Comparison of ENCODE assay signal across 1 cellular context in the genomic region with DNA sequence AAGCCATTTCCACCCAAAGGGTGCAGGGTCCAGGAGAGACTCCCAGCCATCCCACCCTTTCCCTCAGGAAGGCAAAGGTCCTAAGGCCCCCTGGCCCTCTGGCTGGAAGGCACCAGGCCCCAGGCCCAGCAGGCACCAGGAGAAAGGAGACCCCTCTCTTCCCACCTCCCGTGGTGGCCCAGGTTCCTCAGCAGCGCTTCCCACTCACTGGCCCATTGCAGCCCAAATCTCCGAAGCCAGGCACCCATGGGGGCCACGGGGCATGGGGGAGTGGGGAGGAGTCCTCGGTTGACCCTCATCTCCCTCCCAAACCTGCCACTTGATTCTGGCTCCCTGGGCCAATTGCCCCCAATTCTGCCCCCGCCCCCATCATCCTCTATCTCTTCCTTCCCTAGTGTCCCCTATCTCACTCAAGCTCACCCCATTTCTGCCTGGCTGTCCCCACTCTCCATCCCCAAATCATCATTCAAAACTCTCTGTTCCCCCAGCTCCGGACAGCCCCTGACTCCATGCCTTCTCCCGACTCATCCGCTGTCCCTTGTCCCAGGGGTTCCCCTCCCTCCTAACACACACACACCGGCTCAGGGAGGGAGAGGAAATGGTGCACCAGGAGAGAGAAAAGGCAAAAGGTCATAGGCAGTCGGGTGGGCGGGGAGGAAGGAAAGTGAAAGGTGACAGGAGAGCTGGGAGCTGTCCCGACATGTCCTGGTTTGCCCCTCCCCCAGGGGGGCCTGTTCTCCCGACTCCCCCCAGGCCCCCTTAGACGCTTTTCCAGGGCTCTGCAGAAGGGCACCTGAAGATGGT.
TF ChIP-seq lines count a peak whose summit lies in the region.

No MANE protein-coding gene starts in this region.

TF ChIP-seq in HepG2, 621 proteins besides CTCF, POLR2A, EP300 and RAD21 (continued from another document and continues in another):
- TF ChIP-seq ZXDC (CRISPR knock-in tag; IDR thresholded peaks at IDR 0.05): no peak
- TF ChIP-seq, protein P1, sequence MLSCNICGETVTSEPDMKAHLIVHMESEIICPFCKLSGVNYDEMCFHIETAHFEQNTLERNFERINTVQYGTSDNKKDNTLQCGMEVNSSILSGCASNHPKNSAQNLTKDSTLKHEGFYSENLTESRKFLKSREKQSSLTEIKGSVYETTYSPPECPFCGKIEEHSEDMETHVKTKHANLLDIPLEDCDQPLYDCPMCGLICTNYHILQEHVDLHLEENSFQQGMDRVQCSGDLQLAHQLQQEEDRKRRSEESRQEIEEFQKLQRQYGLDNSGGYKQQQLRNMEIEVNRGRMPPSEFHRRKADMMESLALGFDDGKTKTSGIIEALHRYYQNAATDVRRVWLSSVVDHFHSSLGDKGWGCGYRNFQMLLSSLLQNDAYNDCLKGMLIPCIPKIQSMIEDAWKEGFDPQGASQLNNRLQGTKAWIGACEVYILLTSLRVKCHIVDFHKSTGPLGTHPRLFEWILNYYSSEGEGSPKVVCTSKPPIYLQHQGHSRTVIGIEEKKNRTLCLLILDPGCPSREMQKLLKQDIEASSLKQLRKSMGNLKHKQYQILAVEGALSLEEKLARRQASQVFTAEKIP (CRISPR knock-in tag; IDR thresholded peaks at IDR 0.05; ENCODE audit: borderline replicate concordance): no peak
- TF ChIP-seq, protein P2, sequence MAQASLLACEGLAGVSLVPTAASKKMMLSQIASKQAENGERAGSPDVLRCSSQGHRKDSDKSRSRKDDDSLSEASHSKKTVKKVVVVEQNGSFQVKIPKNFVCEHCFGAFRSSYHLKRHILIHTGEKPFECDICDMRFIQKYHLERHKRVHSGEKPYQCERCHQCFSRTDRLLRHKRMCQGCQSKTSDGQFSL (CRISPR knock-in tag; IDR thresholded peaks at IDR 0.05): no peak
- no peak for TF ChIP-seq KLF15 (CRISPR knock-in tag; IDR thresholded peaks at IDR 0.05; ENCODE audit: borderline replicate concordance)
- no peak for TF ChIP-seq ZNF564 (CRISPR knock-in tag; IDR thresholded peaks at IDR 0.05)
- TF ChIP-seq, protein P3, sequence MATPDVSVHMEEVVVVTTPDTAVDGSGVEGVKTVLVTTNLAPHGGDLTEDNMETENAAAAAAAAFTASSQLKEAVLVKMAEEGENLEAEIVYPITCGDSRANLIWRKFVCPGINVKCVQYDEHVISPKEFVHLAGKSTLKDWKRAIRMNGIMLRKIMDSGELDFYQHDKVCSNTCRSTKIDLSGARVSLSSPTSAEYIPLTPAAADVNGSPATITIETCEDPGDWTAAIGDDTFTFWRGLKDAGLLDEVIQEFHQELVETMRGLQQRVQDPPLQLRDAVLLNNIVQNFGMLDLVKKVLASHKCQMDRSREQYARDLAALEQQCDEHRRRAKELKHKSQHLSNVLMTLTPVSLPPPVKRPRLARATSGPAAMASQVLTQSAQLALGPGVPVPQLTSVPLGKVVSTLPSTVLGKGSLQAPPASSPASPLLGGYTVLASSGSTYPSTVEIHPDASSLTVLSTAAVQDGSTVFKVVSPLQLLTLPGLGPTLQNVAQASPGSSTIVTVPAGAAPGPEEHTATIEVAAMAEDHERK (CRISPR knock-in tag; IDR thresholded peaks at IDR 0.05; ENCODE audit: low read depth): no peak
- TF ChIP-seq ZNF570 (CRISPR knock-in tag; IDR thresholded peaks at IDR 0.05; ENCODE audit: borderline replicate concordance): no peak
- TF ChIP-seq AKNA (CRISPR knock-in tag; IDR thresholded peaks at IDR 0.05; ENCODE audit: borderline replicate concordance): no peak
- TF ChIP-seq, protein P4, sequence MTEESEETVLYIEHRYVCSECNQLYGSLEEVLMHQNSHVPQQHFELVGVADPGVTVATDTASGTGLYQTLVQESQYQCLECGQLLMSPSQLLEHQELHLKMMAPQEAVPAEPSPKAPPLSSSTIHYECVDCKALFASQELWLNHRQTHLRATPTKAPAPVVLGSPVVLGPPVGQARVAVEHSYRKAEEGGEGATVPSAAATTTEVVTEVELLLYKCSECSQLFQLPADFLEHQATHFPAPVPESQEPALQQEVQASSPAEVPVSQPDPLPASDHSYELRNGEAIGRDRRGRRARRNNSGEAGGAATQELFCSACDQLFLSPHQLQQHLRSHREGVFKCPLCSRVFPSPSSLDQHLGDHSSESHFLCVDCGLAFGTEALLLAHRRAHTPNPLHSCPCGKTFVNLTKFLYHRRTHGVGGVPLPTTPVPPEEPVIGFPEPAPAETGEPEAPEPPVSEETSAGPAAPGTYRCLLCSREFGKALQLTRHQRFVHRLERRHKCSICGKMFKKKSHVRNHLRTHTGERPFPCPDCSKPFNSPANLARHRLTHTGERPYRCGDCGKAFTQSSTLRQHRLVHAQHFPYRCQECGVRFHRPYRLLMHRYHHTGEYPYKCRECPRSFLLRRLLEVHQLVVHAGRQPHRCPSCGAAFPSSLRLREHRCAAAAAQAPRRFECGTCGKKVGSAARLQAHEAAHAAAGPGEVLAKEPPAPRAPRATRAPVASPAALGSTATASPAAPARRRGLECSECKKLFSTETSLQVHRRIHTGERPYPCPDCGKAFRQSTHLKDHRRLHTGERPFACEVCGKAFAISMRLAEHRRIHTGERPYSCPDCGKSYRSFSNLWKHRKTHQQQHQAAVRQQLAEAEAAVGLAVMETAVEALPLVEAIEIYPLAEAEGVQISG (CRISPR knock-in tag; IDR thresholded peaks at IDR 0.05): peak; percentile 23; the same call in 1 of the 2 replicates
- TF ChIP-seq SP4 (CRISPR knock-in tag; IDR thresholded peaks at IDR 0.05): 0 out of 2 replicates have a peak, but pooled peaks have one; percentile 4
- peak; percentile 80; the same call in 1 of the 2 replicates for TF ChIP-seq NR2C2 (CRISPR knock-in tag; IDR thresholded peaks at IDR 0.05; ENCODE audit: borderline replicate concordance)
- no peak for TF ChIP-seq ZFYVE20 (CRISPR knock-in tag; IDR thresholded peaks at IDR 0.05; ENCODE audit: borderline replicate concordance, low read depth)
- no peak for TF ChIP-seq ZNF569 (CRISPR knock-in tag; IDR thresholded peaks at IDR 0.05; ENCODE audit: borderline replicate concordance)
- TF ChIP-seq ETV5 (CRISPR knock-in tag; IDR thresholded peaks at IDR 0.05; ENCODE audit: borderline replicate concordance): peak; percentile 41; the same call in 1 of the 2 replicates
- TF ChIP-seq MED1 (CRISPR knock-in tag; IDR thresholded peaks at IDR 0.05): no peak
- TF ChIP-seq, protein P5, sequence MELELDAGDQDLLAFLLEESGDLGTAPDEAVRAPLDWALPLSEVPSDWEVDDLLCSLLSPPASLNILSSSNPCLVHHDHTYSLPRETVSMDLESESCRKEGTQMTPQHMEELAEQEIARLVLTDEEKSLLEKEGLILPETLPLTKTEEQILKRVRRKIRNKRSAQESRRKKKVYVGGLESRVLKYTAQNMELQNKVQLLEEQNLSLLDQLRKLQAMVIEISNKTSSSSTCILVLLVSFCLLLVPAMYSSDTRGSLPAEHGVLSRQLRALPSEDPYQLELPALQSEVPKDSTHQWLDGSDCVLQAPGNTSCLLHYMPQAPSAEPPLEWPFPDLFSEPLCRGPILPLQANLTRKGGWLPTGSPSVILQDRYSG (CRISPR knock-in tag; IDR thresholded peaks at IDR 0.05): no peak
- no peak for TF ChIP-seq FOXK1 (CRISPR knock-in tag; IDR thresholded peaks at IDR 0.05; ENCODE audit: borderline replicate concordance, low read depth)
- no peak for TF ChIP-seq SMAD9 (CRISPR knock-in tag; IDR thresholded peaks at IDR 0.05)
- no peak for TF ChIP-seq FOXM1 (CRISPR knock-in tag; IDR thresholded peaks at IDR 0.05)
- TF ChIP-seq, protein P6, sequence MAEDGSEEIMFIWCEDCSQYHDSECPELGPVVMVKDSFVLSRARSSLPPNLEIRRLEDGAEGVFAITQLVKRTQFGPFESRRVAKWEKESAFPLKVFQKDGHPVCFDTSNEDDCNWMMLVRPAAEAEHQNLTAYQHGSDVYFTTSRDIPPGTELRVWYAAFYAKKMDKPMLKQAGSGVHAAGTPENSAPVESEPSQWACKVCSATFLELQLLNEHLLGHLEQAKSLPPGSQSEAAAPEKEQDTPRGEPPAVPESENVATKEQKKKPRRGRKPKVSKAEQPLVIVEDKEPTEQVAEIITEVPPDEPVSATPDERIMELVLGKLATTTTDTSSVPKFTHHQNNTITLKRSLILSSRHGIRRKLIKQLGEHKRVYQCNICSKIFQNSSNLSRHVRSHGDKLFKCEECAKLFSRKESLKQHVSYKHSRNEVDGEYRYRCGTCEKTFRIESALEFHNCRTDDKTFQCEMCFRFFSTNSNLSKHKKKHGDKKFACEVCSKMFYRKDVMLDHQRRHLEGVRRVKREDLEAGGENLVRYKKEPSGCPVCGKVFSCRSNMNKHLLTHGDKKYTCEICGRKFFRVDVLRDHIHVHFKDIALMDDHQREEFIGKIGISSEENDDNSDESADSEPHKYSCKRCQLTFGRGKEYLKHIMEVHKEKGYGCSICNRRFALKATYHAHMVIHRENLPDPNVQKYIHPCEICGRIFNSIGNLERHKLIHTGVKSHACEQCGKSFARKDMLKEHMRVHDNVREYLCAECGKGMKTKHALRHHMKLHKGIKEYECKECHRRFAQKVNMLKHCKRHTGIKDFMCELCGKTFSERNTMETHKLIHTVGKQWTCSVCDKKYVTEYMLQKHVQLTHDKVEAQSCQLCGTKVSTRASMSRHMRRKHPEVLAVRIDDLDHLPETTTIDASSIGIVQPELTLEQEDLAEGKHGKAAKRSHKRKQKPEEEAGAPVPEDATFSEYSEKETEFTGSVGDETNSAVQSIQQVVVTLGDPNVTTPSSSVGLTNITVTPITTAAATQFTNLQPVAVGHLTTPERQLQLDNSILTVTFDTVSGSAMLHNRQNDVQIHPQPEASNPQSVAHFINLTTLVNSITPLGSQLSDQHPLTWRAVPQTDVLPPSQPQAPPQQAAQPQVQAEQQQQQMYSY (CRISPR knock-in tag; IDR thresholded peaks at IDR 0.05): no peak
- TF ChIP-seq ZFY (CRISPR knock-in tag; IDR thresholded peaks at IDR 0.05): no peak
- TF ChIP-seq SP5 (CRISPR knock-in tag; IDR thresholded peaks at IDR 0.05; ENCODE audit: borderline replicate concordance, low read depth): peak; percentile 72
- TF ChIP-seq ZNF567 (CRISPR knock-in tag; IDR thresholded peaks at IDR 0.05; ENCODE audit: borderline replicate concordance): no peak
- TF ChIP-seq MAZ (IDR thresholded peaks at IDR 0.05; ENCODE audit: borderline replicate concordance, low read depth, low read length): no peak
- no peak for TF ChIP-seq MAZ (CRISPR knock-in tag; IDR thresholded peaks at IDR 0.05; ENCODE audit: low read depth)
- TF ChIP-seq, protein P7, sequence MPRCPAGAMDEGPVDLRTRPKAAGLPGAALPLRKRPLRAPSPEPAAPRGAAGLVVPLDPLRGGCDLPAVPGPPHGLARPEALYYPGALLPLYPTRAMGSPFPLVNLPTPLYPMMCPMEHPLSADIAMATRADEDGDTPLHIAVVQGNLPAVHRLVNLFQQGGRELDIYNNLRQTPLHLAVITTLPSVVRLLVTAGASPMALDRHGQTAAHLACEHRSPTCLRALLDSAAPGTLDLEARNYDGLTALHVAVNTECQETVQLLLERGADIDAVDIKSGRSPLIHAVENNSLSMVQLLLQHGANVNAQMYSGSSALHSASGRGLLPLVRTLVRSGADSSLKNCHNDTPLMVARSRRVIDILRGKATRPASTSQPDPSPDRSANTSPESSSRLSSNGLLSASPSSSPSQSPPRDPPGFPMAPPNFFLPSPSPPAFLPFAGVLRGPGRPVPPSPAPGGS (CRISPR knock-in tag; IDR thresholded peaks at IDR 0.05): no peak
- no peak for TF ChIP-seq KLF6 (CRISPR knock-in tag; IDR thresholded peaks at IDR 0.05)
- no peak for TF ChIP-seq ZBTB8A (CRISPR knock-in tag; IDR thresholded peaks at IDR 0.05; ENCODE audit: borderline replicate concordance, low read depth)
- no peak for TF ChIP-seq EEA1 (CRISPR knock-in tag; IDR thresholded peaks at IDR 0.05; ENCODE audit: borderline replicate concordance)
- TF ChIP-seq ZNF572 (CRISPR knock-in tag; IDR thresholded peaks at IDR 0.05): no peak
